Comparison of ENCODE assay signal across 18 cellular contexts in genomic region chr17:77531002-77531401, GRCh38.
DNase-seq lines count a peak whose midpoint lies in the region; ATAC-seq and TF ChIP-seq lines count a peak whose summit lies in the region.
"Had no signal": no experiment of that assay in that cellular context is flagged by ENCODE, and none has a peak within 500 bp of the region (broad histone marks: within the 10 kb centered on the region; RNA-seq: fewer than 3 reads in every experiment).

No MANE protein-coding gene starts in this region.

- H3K27ac ChIP-seq in C4-2B = peak overlapping the region; percentile 63
- H3K27ac ChIP-seq in right lobe of liver = no peak overlapping the region
- no peak overlapping the region for H3K27ac ChIP-seq in coronary artery
- H3K27ac ChIP-seq: 22Rv1, A549, BLaER1 had no signal

- TF ChIP-seq CTCF in C4-2B (conservative IDR thresholded peaks at IDR 0.05) (no peak), LNCaP clone FGC (IDR thresholded peaks at IDR 0.05; ENCODE audit: control insufficient read depth, extremely low read depth, insufficient read depth) (no peak), right lobe of liver (IDR thresholded peaks at IDR 0.05) (no peak), coronary artery (IDR thresholded peaks at IDR 0.05) (no peak)

- H3K36me3 ChIP-seq in right lobe of liver = no peaks in the 10 kb centered on the region
- H3K36me3 ChIP-seq: BLaER1 had no signal

- no peaks in the 10 kb centered on the region for H3K4me1 ChIP-seq in right lobe of liver

- H3K4me3 ChIP-seq in LNCaP clone FGC (ENCODE audit: low read depth, low read length) = no peak overlapping the region
- no peak overlapping the region for H3K4me3 ChIP-seq in right lobe of liver
- no peak overlapping the region for H3K4me3 ChIP-seq in coronary artery
- H3K4me3 ChIP-seq: A549, BLaER1 had no signal

- WGBS in right lobe of liver (ENCODE audit: insufficient coverage, low coverage, low lambda C conversion rate, missing lambda C conversion rate) = 66% methylated on average over 6 of the region's 6 CpGs

- H3K27me3 ChIP-seq in right lobe of liver = no peaks in the 10 kb centered on the region

- H3K9me3 ChIP-seq in right lobe of liver = no peaks in the 10 kb centered on the region

- intact Hi-C loops in right lobe of liver (cut with DNase I) = no loop called here

- no peak for ATAC-seq in right lobe of liver
- ATAC-seq: A549; CD8-positive, alpha-beta T cell; HCT116 had no signal

- TF ChIP-seq POLR2A in right lobe of liver (IDR thresholded peaks at IDR 0.05) = no peak

- DNase-seq in NCI-H1417 (lab: John Stamatoyannopoulos, UW) (peak in 2 of 3 experiments; percentile 5 to 42), NCI-H1417 treated with DMSO at 0.1 percent for 48 hours (lab: John Stamatoyannopoulos, UW) (no peak), LNCaP clone FGC (ENCODE audit: low read depth) (peak; percentile 59), NCI-H69 (lab: John Stamatoyannopoulos, UW) (peak; percentile 54), right lobe of liver (no peak), coronary artery (ENCODE audit: low spot score) (no peak)
- DNase-seq in activated CD4-positive, alpha-beta T cell treated with anti-CD3 and anti-CD28 coated beads, Interleukin-2, amount 50 U/mL, for 4 hours = no peak
- DNase-seq: CD8-positive, alpha-beta T cell; DMS79; GF-D8; GOT3; H7; IMR-90 had no signal

Comparison
In these comparisons a context has a peak if more than half of its experiments do, and no peak if none do; other contexts are left out.
1. DNase-seq: peak in NCI-H1417 (2 of 3), LNCaP clone FGC (single experiment) and NCI-H69 (single experiment); none in NCI-H1417 treated with DMSO at 0.1 percent for 48 hours (single experiment), right lobe of liver (0 of 3), coronary artery (single experiment) and activated CD4-positive, alpha-beta T cell treated with anti-CD3 and anti-CD28 coated beads, Interleukin-2, amount 50 U/mL, for 4 hours (0 of 2).